ENCODE assay signal across 20 cellular contexts in genomic region chr1:214124281-214124805, GRCh38.
DNase-seq lines count a peak whose midpoint lies in the region; TF ChIP-seq lines count a peak whose summit lies in the region.
"Had no signal": no experiment of that assay in that cellular context is flagged by ENCODE, and none has a peak within 500 bp of the region (broad histone marks: within the 10 kb centered on the region; RNA-seq: fewer than 3 reads in every experiment).

No MANE protein-coding gene starts in this region.

- H3K9me3 ChIP-seq in liver (ENCODE audit: control insufficient read depth in 4 of 4, low read length in 3 of 4) (no peaks in the 10 kb centered on the region), trophoblast cell (ENCODE audit: insufficient read depth, low read depth, low read length) (no peaks in the 10 kb centered on the region), GM23248 (ENCODE audit: low read depth) (no peaks in the 10 kb centered on the region)
- H3K9me3 ChIP-seq: MG63, SJCRH30 had no signal

- H2AFZ ChIP-seq in trophoblast cell (ENCODE audit: insufficient read depth, low read length, poor library complexity) = no peak overlapping the region
- no peak overlapping the region for H2AFZ ChIP-seq in GM23248

- no peak overlapping the region for H2BK120ac ChIP-seq in trophoblast cell (ENCODE audit: insufficient read depth, low read length, poor library complexity)

- H3K9me2 ChIP-seq in GM23248 (ENCODE audit: insufficient read depth) = no peaks in the 10 kb centered on the region

- no peak overlapping the region for H3K14ac ChIP-seq in trophoblast cell (ENCODE audit: low read length)

- no peak overlapping the region for H3K4me2 ChIP-seq in trophoblast cell (ENCODE audit: low read length)
- no peak overlapping the region for H3K4me2 ChIP-seq in GM23248 (ENCODE audit: unreplicated experiment)
- H3K4me2 ChIP-seq: KMS-11 had no signal

- CTCF ChIA-PET in HEK293T (lab: Yijun Ruan, JAX) = interaction anchor here (0.6 kb wide), 1 partner anchor 1586 kb away, joined by 3 read pairs; no protein-coding TSS in a partner anchor

- in situ Hi-C loops in GM23248 (cut with MboI) = no loop called here

- H2BK12ac ChIP-seq in trophoblast cell (ENCODE audit: low read length) = no peak overlapping the region

- peaks cover 23% of the 10 kb centered on the region for H3K79me1 ChIP-seq in trophoblast cell (ENCODE audit: low read length)

- TF ChIP-seq CTCF in liver (IDR thresholded peaks at IDR 0.05; ENCODE audit: low read depth, low read length, missing input control) = no peak
- TF ChIP-seq CTCF in GM10266 (IDR thresholded peaks at IDR 0.05; ENCODE audit: control insufficient read depth, insufficient read depth, low read depth, missing control alignments) = no peak

- no peak overlapping the region for H3K9ac ChIP-seq in liver (ENCODE audit: low read depth in 1 of 2, low read length in 2 of 2)
- H3K9ac ChIP-seq in trophoblast cell (ENCODE audit: low read length) = no peak overlapping the region
- no peak overlapping the region for H3K9ac ChIP-seq in GM23248
- H3K9ac ChIP-seq: KMS-11 had no signal

- 83% methylated on average over 7 of the region's 7 CpGs for WGBS in liver
- no CpG with 5 or more reads among the region's 7 CpGs for WGBS in trophoblast cell (ENCODE audit: extremely low coverage, insufficient coverage, insufficient read length)
- WGBS in GM23248 (ENCODE audit: low coverage in 1 of 2, low lambda C conversion rate in 2 of 2, missing lambda C conversion rate in 2 of 2), 2 experiments = 46 to 51% methylated on average over 7 of the region's 7 CpGs

- no peak overlapping the region for H4K12ac ChIP-seq in trophoblast cell (ENCODE audit: low read depth, low read length)

- no peak for TF ChIP-seq RAD21 in liver (IDR thresholded peaks at IDR 0.05)

- H3K4me3 ChIP-seq in liver (ENCODE audit: low read depth in 1 of 3, low read length in 3 of 3) (no peak overlapping the region), trophoblast cell (ENCODE audit: low read depth, low read length) (no peak overlapping the region), GM23248 (no peak overlapping the region)
- H3K4me3 ChIP-seq: MG63, SJCRH30 had no signal

- H3K27ac ChIP-seq in liver (ENCODE audit: low read depth in 1 of 2, low read length in 2 of 2) (peak overlapping the region; percentile 71), trophoblast cell (ENCODE audit: low read depth, low read length) (peak overlapping the region; percentile 84), GM23248 (no peak overlapping the region)
- H3K27ac ChIP-seq: KMS-11, SJCRH30 had no signal

- no peaks in the 10 kb centered on the region for H3K79me2 ChIP-seq in trophoblast cell (ENCODE audit: control insufficient read depth, insufficient read depth, low read length, poor library complexity)
- no peaks in the 10 kb centered on the region for H3K79me2 ChIP-seq in GM23248 (ENCODE audit: insufficient read depth)

- H3K4ac ChIP-seq in trophoblast cell (ENCODE audit: low read depth, low read length) = no peak overlapping the region

- no peak overlapping the region for H4K8ac ChIP-seq in trophoblast cell (ENCODE audit: low read depth, low read length)

- H3K18ac ChIP-seq in trophoblast cell (ENCODE audit: low read length) = no peak overlapping the region

- H3K23ac ChIP-seq in trophoblast cell (ENCODE audit: low read length) = no peak overlapping the region

- H3K36me3 ChIP-seq in liver (ENCODE audit: control insufficient read depth in 4 of 4, insufficient read depth in 3 of 4, low read depth in 1 of 4, low read length in 3 of 4) (no peaks in the 10 kb centered on the region), trophoblast cell (ENCODE audit: control insufficient read depth in 1 of 2, insufficient read depth in 2 of 2, low read length in 2 of 2) (no peaks in the 10 kb centered on the region), GM23248 (ENCODE audit: low read depth) (no peaks in the 10 kb centered on the region)
- H3K36me3 ChIP-seq: MG63, SJCRH30 had no signal

- H3K27me3 ChIP-seq in liver (ENCODE audit: control insufficient read depth in 4 of 4, insufficient read depth in 4 of 4, low read length in 3 of 4) (no peaks in the 10 kb centered on the region), trophoblast cell (ENCODE audit: insufficient read depth, low read length) (no peaks in the 10 kb centered on the region), GM23248 (replicated peaks; ENCODE audit: insufficient read depth) (peaks cover 5% of the 10 kb centered on the region)
- H3K27me3 ChIP-seq: MG63, SJCRH30 had no signal

- no peak overlapping the region for H4K91ac ChIP-seq in trophoblast cell (ENCODE audit: low read depth, low read length)

- peaks cover 14 to 53% (median 33%) of the 10 kb centered on the region in 4 donors for H3K4me1 ChIP-seq in liver (ENCODE audit: control insufficient read depth in 4 of 4, insufficient read depth in 4 of 4, low read length in 3 of 4)
- peaks cover 7 to 9% of the 10 kb centered on the region in 2 experiments for H3K4me1 ChIP-seq in trophoblast cell (ENCODE audit: control insufficient read depth in 1 of 2, insufficient read depth in 2 of 2, low read length in 2 of 2)
- H3K4me1 ChIP-seq in GM23248 (ENCODE audit: insufficient read depth) = no peaks in the 10 kb centered on the region

- peak overlapping the region; percentile 27 for H2BK5ac ChIP-seq in trophoblast cell (ENCODE audit: low read depth, low read length, poor library complexity)

- H2AK5ac ChIP-seq in trophoblast cell (ENCODE audit: low read length) = no peak overlapping the region

- H3F3A ChIP-seq in GM23248 (ENCODE audit: insufficient read depth) = no peaks in the 10 kb centered on the region

- POLR2A ChIA-PET in HEK293T (lab: Yijun Ruan, JAX) = no interaction called here

- H4K20me1 ChIP-seq in GM23248 (ENCODE audit: insufficient read depth) = no peaks in the 10 kb centered on the region

- peak; percentile 27 for DNase-seq in HEK293T (ENCODE audit: extremely low spot score)
- DNase-seq in SK-N-DZ (ENCODE audit: low spot score) = peak; percentile 29
- DNase-seq in trophoblast cell = no peak
- no peak for DNase-seq in NCI-H1694 (lab: John Stamatoyannopoulos, UW)
- no peak for DNase-seq in GM10266 (ENCODE audit: extremely low spot score)
- DNase-seq in T-helper 2 cell = no peak
- DNase-seq in GM23248 = no peak
- DNase-seq: ACHN; CD4-positive, alpha-beta T cell; DND-41; H9; MG63; NCI-H1105; NCI-H1930; NCI-H2171 treated with DMSO at 0.1 percent for 48 hours; NCI-H510A; RPMI8226; SJCRH30 had no signal

TF ChIP-seq in HEK293T, 16 proteins besides CTCF, POLR2A, EP300 and RAD21:
- no peak for TF ChIP-seq FOXA1 (IDR thresholded peaks at IDR 0.05)
- no peak for TF ChIP-seq NFRKB (IDR thresholded peaks at IDR 0.05)
- TF ChIP-seq SP1 (IDR thresholded peaks at IDR 0.05) = no peak
- TF ChIP-seq CTBP1 (IDR thresholded peaks at IDR 0.05; ENCODE audit: borderline replicate concordance) = no peak
- TF ChIP-seq ELF4 (IDR thresholded peaks at IDR 0.05) = no peak
- no peak for TF ChIP-seq LEF1 (IDR thresholded peaks at IDR 0.05; ENCODE audit: borderline replicate concordance)
- TF ChIP-seq L3MBTL2 (conservative IDR thresholded peaks at IDR 0.05) = no peak
- no peak for TF ChIP-seq FOXK2 (IDR thresholded peaks at IDR 0.05)
- TF ChIP-seq BHLHE40 (IDR thresholded peaks at IDR 0.05; ENCODE audit: borderline replicate concordance) = no peak
- TF ChIP-seq, protein P1, sequence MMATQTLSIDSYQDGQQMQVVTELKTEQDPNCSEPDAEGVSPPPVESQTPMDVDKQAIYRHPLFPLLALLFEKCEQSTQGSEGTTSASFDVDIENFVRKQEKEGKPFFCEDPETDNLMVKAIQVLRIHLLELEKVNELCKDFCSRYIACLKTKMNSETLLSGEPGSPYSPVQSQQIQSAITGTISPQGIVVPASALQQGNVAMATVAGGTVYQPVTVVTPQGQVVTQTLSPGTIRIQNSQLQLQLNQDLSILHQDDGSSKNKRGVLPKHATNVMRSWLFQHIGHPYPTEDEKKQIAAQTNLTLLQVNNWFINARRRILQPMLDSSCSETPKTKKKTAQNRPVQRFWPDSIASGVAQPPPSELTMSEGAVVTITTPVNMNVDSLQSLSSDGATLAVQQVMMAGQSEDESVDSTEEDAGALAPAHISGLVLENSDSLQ (IDR thresholded peaks at IDR 0.05) = no peak
- TF ChIP-seq FOXM1 (IDR thresholded peaks at IDR 0.05; ENCODE audit: borderline replicate concordance) = no peak
- TF ChIP-seq TARDBP (IDR thresholded peaks at IDR 0.05) = no peak
- no peak for TF ChIP-seq ARNT (IDR thresholded peaks at IDR 0.05)

TF ChIP-seq in liver, 16 proteins besides CTCF, POLR2A, EP300 and RAD21 (continues in another document):
- TF ChIP-seq HNF4A (conservative IDR thresholded peaks at IDR 0.05) (no peak), FOXA1 (IDR thresholded peaks at IDR 0.05) (no peak)
- TF ChIP-seq, protein P2, sequence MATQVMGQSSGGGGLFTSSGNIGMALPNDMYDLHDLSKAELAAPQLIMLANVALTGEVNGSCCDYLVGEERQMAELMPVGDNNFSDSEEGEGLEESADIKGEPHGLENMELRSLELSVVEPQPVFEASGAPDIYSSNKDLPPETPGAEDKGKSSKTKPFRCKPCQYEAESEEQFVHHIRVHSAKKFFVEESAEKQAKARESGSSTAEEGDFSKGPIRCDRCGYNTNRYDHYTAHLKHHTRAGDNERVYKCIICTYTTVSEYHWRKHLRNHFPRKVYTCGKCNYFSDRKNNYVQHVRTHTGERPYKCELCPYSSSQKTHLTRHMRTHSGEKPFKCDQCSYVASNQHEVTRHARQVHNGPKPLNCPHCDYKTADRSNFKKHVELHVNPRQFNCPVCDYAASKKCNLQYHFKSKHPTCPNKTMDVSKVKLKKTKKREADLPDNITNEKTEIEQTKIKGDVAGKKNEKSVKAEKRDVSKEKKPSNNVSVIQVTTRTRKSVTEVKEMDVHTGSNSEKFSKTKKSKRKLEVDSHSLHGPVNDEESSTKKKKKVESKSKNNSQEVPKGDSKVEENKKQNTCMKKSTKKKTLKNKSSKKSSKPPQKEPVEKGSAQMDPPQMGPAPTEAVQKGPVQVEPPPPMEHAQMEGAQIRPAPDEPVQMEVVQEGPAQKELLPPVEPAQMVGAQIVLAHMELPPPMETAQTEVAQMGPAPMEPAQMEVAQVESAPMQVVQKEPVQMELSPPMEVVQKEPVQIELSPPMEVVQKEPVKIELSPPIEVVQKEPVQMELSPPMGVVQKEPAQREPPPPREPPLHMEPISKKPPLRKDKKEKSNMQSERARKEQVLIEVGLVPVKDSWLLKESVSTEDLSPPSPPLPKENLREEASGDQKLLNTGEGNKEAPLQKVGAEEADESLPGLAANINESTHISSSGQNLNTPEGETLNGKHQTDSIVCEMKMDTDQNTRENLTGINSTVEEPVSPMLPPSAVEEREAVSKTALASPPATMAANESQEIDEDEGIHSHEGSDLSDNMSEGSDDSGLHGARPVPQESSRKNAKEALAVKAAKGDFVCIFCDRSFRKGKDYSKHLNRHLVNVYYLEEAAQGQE (IDR thresholded peaks at IDR 0.05) = no peak

Comparison
In these comparisons a context has a peak if more than half of its experiments do, and no peak if none do; other contexts are left out.
1. DNase-seq: peak in HEK293T (single experiment) and SK-N-DZ (single experiment); none in trophoblast cell (0 of 2), NCI-H1694 (single experiment), GM10266 (single experiment), T-helper 2 cell (0 of 5) and GM23248 (single experiment).